8 cellular contexts compared by ENCODE assay signal in the genomic region with DNA sequence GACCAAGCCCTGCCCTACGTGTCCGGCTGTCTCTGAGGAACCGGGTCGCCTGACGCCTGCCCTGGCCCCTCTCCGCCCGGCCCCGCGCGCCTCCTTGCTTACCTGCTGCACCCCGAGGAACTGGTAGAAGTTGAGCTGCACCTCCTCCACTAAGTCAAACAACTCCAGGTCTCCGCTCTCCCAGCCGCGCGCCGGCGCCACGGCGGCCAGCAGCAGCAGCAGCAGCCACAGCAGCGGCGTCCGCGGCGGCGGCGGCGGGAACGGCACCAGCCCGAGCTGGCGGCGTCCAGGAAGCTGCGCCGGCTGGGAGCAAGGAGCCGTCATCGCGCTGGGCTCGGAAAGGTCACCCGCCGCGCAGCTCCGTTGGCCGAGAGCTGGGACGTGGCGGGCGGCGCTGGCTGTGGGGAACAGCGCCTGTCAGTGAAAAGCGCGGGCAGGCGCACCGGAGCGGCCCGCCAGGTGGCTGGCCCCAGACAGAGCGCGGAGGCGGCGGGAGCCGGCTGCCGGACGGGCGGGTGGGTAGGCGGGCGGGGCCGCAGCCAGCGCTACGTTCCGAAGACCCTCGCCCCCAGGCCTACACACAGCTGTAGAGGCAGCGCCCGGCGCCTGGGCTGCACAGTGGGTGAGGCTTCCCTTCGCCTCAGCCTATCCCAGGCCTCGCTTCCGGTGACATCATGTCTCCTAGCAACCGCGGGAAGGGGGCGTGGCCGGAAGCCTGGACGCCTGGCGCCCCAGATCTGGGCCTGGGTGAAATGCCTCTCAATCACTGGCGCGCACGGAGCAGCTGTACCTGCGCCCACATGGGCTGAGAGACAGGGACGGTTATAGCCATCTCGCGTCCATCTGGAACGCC. TPM values are rescaled to one million over a fixed set of nuclear protein-coding genes. Genes with fewer than 3 reads are reported as not detected.
A peak's percentile ranks its signal among the peaks of the same experiment; 100 is the strongest.
DNase-seq lines count a peak whose midpoint lies in the region; ATAC-seq, FAIRE-seq and TF ChIP-seq lines count a peak whose summit lies in the region.

A gene with protein sequence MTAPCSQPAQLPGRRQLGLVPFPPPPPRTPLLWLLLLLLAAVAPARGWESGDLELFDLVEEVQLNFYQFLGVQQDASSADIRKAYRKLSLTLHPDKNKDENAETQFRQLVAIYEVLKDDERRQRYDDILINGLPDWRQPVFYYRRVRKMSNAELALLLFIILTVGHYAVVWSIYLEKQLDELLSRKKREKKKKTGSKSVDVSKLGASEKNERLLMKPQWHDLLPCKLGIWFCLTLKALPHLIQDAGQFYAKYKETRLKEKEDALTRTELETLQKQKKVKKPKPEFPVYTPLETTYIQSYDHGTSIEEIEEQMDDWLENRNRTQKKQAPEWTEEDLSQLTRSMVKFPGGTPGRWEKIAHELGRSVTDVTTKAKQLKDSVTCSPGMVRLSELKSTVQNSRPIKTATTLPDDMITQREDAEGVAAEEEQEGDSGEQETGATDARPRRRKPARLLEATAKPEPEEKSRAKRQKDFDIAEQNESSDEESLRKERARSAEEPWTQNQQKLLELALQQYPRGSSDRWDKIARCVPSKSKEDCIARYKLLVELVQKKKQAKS (minus strand): TSS at position 620 of the 853 bp plus-strand sequence. CDS start 296 bp downstream, at position 324.

- peak within 1 kb of the TSS; percentile 30 for H2BK120ac ChIP-seq in trophoblast cell (ENCODE audit: insufficient read depth, low read length, poor library complexity)

- peak; percentile 94 for ATAC-seq in HG02840 (IDR thresholded peaks at IDR 0.05; ENCODE audit: low FRiP score, unreplicated experiment)

- H3K79me1 ChIP-seq in trophoblast cell (ENCODE audit: low read length), result peaks cover 9% of the 10 kb centered on the region

- peaks cover 3% of the 10 kb centered on the region for H3K79me2 ChIP-seq in trophoblast cell (ENCODE audit: control insufficient read depth, insufficient read depth, low read length, poor library complexity)

- H3K4me3 ChIP-seq in adipocyte (ENCODE audit: low read length), result peak within 1 kb of the TSS; percentile 94
- H3K4me3 ChIP-seq in cardiac muscle cell, result peak within 1 kb of the TSS; percentile 67
- H3K4me3 ChIP-seq in trophoblast cell (ENCODE audit: low read depth, low read length), result peak within 1 kb of the TSS; percentile 91
- peak within 1 kb of the TSS; percentile 65 to 91 (median 80) for H3K4me3 ChIP-seq in transverse colon

- H2AFZ ChIP-seq in trophoblast cell (ENCODE audit: insufficient read depth, low read length, poor library complexity), result peak within 1 kb of the TSS; percentile 30

- peak; percentile 79 for TF ChIP-seq POLR2A in GM12891 (IDR thresholded peaks at IDR 0.05; ENCODE audit: low read depth, low read length)
- TF ChIP-seq POLR2A in transverse colon (IDR thresholded peaks at IDR 0.05), result peak; percentile 81

- peaks cover 15% of the 10 kb centered on the region for H3K4me1 ChIP-seq in adipocyte (ENCODE audit: control insufficient read depth, insufficient read depth, low read length)
- peaks cover 7% of the 10 kb centered on the region for H3K4me1 ChIP-seq in cardiac muscle cell (ENCODE audit: low read depth)
- H3K4me1 ChIP-seq in trophoblast cell (ENCODE audit: control insufficient read depth in 1 of 2, insufficient read depth in 2 of 2, low read length in 2 of 2), result peaks cover 0 to 4% of the 10 kb centered on the region in 2 experiments
- peaks cover 0 to 21% (median 13%) of the 10 kb centered on the region in 4 donors for H3K4me1 ChIP-seq in transverse colon

- whole genome bisulfite sequencing in trophoblast cell (ENCODE audit: extremely low coverage, insufficient coverage, insufficient read length), result no CpG with 5 or more reads among the region's 88 CpGs
- 0% methylated on average over 39 of the region's 88 CpGs; no CpG with 5 or more reads in 1 of the 2 donors for WGBS in transverse colon (ENCODE audit: low coverage in 1 of 2), 2 donors

- peak within 1 kb of the TSS; percentile 82 for H3K4me2 ChIP-seq in trophoblast cell (ENCODE audit: low read length)

- peak within 1 kb of the TSS; percentile 35 for H3K14ac ChIP-seq in trophoblast cell (ENCODE audit: low read length)

- H3K27ac ChIP-seq in cardiac muscle cell (peak within 1 kb of the TSS; percentile 93), trophoblast cell (ENCODE audit: low read depth, low read length) (peak within 1 kb of the TSS; percentile 87), transverse colon (peak within 1 kb of the TSS; percentile 93 to 99 (median 98))

- H3K27me3 ChIP-seq in adipocyte (replicated peaks; ENCODE audit: control insufficient read depth, insufficient read depth, low read length) (no peaks in the 10 kb centered on the region), cardiac muscle cell (no peaks in the 10 kb centered on the region), trophoblast cell (ENCODE audit: insufficient read depth, low read length) (no peaks in the 10 kb centered on the region), transverse colon (no peaks in the 10 kb centered on the region)

- peak within 1 kb of the TSS; percentile 83 for H3K9ac ChIP-seq in adipocyte (ENCODE audit: low read length)
- H3K9ac ChIP-seq in trophoblast cell (ENCODE audit: low read length), result peak within 1 kb of the TSS; percentile 71

- no peak for TF ChIP-seq CTCF in cardiac muscle cell (IDR thresholded peaks at IDR 0.05; ENCODE audit: low read depth, low read length)
- TF ChIP-seq CTCF in transverse colon (IDR thresholded peaks at IDR 0.05), result peak in 2 of 5 experiments; percentile 6 to 31

- H3K18ac ChIP-seq in trophoblast cell (ENCODE audit: low read length), result peak within 1 kb of the TSS; percentile 12

- H3K23ac ChIP-seq in trophoblast cell (ENCODE audit: low read length), result no peak within 1 kb of the TSS

- DNase-seq in GM12891 (ENCODE audit: insufficient read length, low spot score), result peak; percentile 77
- peak; percentile 96 for DNase-seq in NCI-H1436 (lab: John Stamatoyannopoulos, UW)
- DNase-seq in T follicular helper cell (ENCODE audit: low read depth), result peak; percentile 97
- DNase-seq in adipocyte (ENCODE audit: low read depth), result peak; percentile 99
- peak; percentile 97 to 98 for DNase-seq in cardiac muscle cell (ENCODE audit: low read depth in 1 of 2, low spot score in 1 of 2)
- peak; percentile 95 to 98 for DNase-seq in trophoblast cell
- peak; percentile 99 for DNase-seq in transverse colon

- H2BK5ac ChIP-seq in trophoblast cell (ENCODE audit: low read depth, low read length, poor library complexity), result peak within 1 kb of the TSS; percentile 57

- H3K4ac ChIP-seq in trophoblast cell (ENCODE audit: low read depth, low read length), result no peak within 1 kb of the TSS

- H2AK5ac ChIP-seq in trophoblast cell (ENCODE audit: low read length), result no peak within 1 kb of the TSS

- H4K12ac ChIP-seq in trophoblast cell (ENCODE audit: low read depth, low read length), result no peak within 1 kb of the TSS

- peak within 1 kb of the TSS; percentile 69 for H4K8ac ChIP-seq in trophoblast cell (ENCODE audit: low read depth, low read length)

- peak within 1 kb of the TSS; percentile 44 for H4K91ac ChIP-seq in trophoblast cell (ENCODE audit: low read depth, low read length)

- peak within 1 kb of the TSS; percentile 12 for H2BK12ac ChIP-seq in trophoblast cell (ENCODE audit: low read length)

- peaks cover 16% of the 10 kb centered on the region for H3K9me3 ChIP-seq in adipocyte (ENCODE audit: control insufficient read depth, low read length)
- H3K9me3 ChIP-seq in cardiac muscle cell (ENCODE audit: low read depth), result no peaks in the 10 kb centered on the region
- H3K9me3 ChIP-seq in trophoblast cell (ENCODE audit: insufficient read depth, low read depth, low read length), result no peaks in the 10 kb centered on the region
- H3K9me3 ChIP-seq in transverse colon, result no peaks in the 10 kb centered on the region

- in situ Hi-C loops in transverse colon (cut with MboI; ENCODE audit: low pct_ligation_motif_present in 1 of 4, low pct_unique_long_range_greater_than_20kb in 1 of 4, low sequenced_read_pairs in 3 of 4), result loop anchor here (10.0 to 25.0 kb wide), 8 partner anchors 221 to 709 kb away; partner anchors contain the start of genes BMI1 (in 2 of the 4), COMMD3 (in 2 of the 4) and PIP4K2A (in 1 of the 4)

- TF ChIP-seq EP300 in transverse colon (IDR thresholded peaks at IDR 0.05; ENCODE audit: low read depth), result no peak

- peak; percentile 97 for FAIRE-seq in GM12891 (lab: Jason Lieb, UNC)

- H3K36me3 ChIP-seq in adipocyte (ENCODE audit: control insufficient read depth, insufficient read depth, low read length, severe bottlenecking) (no peaks in the 10 kb centered on the region), cardiac muscle cell (no peaks in the 10 kb centered on the region), trophoblast cell (ENCODE audit: control insufficient read depth in 1 of 2, insufficient read depth in 2 of 2, low read length in 2 of 2) (no peaks in the 10 kb centered on the region), transverse colon (no peaks in the 10 kb centered on the region)

- intact Hi-C loops in transverse colon (cut with DNase I; ENCODE audit: low total_unique reads), result loop anchor here (5.0 to 10.0 kb wide), 3 partner anchors 251 to 1061 kb away; partner anchors contain the start of gene BMI1

TF ChIP-seq in GM12891, 5 proteins besides CTCF, POLR2A, EP300 and RAD21:
- peak; percentile 67; the same call in 1 of the 2 replicates for TF ChIP-seq TAF1 (IDR thresholded peaks at IDR 0.05; ENCODE audit: low read depth, low read length)
- no peak for TF ChIP-seq SPI1 (IDR thresholded peaks at IDR 0.05; ENCODE audit: low read depth, low read length)
- TF ChIP-seq POLR2AphosphoS5 (IDR thresholded peaks at IDR 0.05; ENCODE audit: low read depth, low read length), result peak; percentile 79
- 0 out of 2 replicates have a peak, but pooled peaks have one; percentile 23 for TF ChIP-seq POU2F2 (IDR thresholded peaks at IDR 0.05; ENCODE audit: low read depth, low read length)
- TF ChIP-seq PAX5 (IDR thresholded peaks at IDR 0.05; ENCODE audit: insufficient read depth, low read length, severe bottlenecking), result no peak

RNA-seq across cellular contexts. Expression of the gene that starts here (rescaled TPM):
- polyA plus RNA-seq in GM12891 (2012; ENCODE audit: low read depth, missing spikeins), result 10.3 TPM
- total RNA-seq in cardiac muscle cell (39.2 and 57.1 TPM in 2 replicates), transverse colon (10 to 100 TPM; 18.5 to 71.7 (median 48.4) TPM)
- polyA plus RNA-seq in cardiac muscle cell, result 31.2 and 32.6 TPM in 2 replicates
- polyA plus RNA-seq in trophoblast cell (2013), result 126 and 128 TPM in 2 replicates

Comparison
In these comparisons a context has a peak if more than half of its experiments do, and no peak if none do; other contexts are left out.
1. Peak in every context shown above with its lines: DNase-seq, ATAC-seq, H3K4me3 ChIP-seq and H3K27ac ChIP-seq.